ENCODE assay signal across 8 cellular contexts in the genomic region with DNA sequence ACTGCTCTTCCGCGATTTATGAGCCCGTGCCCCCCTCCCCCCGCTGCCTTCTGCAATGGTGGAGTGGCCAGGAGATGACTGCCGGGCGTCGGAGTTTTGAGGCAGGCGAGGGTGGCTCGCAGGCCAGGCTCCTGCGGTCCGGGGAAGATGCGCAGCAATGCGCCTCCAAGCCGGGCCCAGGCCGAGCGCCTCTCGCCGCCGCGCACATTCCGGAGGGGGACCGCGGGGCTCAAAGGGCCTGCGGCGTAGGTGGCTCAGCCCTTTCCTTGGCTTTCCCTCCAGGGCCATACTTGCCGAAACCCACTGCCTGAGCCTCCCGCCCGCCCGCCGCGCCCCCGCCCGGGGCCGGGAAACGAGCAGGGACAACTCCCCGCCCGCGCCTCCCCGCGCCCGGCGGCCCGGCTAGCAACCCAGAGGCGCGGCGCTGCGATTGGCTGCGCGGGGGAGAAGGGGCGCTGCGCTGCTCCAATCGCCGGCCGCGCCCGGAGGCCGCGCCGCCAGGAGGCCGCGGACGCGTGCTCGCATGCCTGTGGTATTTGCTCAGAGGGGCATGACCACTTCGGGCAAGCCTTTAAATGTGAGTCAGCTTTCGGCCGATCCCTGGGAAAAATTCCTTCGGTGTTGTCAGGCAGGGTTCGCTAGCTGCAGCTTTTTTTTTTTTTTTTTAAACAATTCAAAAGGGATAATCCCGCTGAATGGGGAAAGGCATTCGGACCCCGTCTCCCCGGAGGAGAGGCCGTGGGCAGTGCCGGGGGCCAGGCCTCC.
DNase-seq lines count a peak whose midpoint lies in the region; ATAC-seq and TF ChIP-seq lines count a peak whose summit lies in the region.

No MANE protein-coding gene starts in this region.

- H3K4me3 ChIP-seq in adrenal gland (peak overlapping the region in 2 of 4 donors; percentile 23 to 59), parathyroid adenoma (ENCODE audit: low read depth, low read length) (peak overlapping the region; percentile 57), thoracic aorta (peak overlapping the region; percentile 71)

- no peaks in the 10 kb centered on the region for H3K9me3 ChIP-seq in adrenal gland (replicated peaks in 1 of 3)
- no peaks in the 10 kb centered on the region for H3K9me3 ChIP-seq in parathyroid adenoma (ENCODE audit: control insufficient read depth, low read length)
- no peaks in the 10 kb centered on the region for H3K9me3 ChIP-seq in thoracic aorta

- TF ChIP-seq CTCF in GM13976 (IDR thresholded peaks at IDR 0.05; ENCODE audit: borderline replicate concordance, control extremely low read depth, extremely low read depth, insufficient read depth, missing control alignments): no peak
- TF ChIP-seq CTCF in adrenal gland (IDR thresholded peaks at IDR 0.05): peak in 1 of 6 experiments; percentile 20
- no peak for TF ChIP-seq CTCF in parathyroid adenoma (IDR thresholded peaks at IDR 0.05)
- TF ChIP-seq CTCF in thoracic aorta (IDR thresholded peaks at IDR 0.05): no peak

- H3K4me1 ChIP-seq in adrenal gland (replicated peaks in 1 of 2) (peaks cover 22 to 30% of the 10 kb centered on the region in 2 donors), parathyroid adenoma (peaks cover 23% of the 10 kb centered on the region), thoracic aorta (ENCODE audit: control insufficient read depth in 1 of 2, low read depth in 2 of 2) (peaks cover 4 to 14% of the 10 kb centered on the region in 2 donors)

- DNase-seq in GM13976 (ENCODE audit: low spot score) (peak; percentile 93), SW 1271 (lab: John Stamatoyannopoulos, UW) (peak; percentile 88 to 94), adrenal gland (peak; percentile 91 to 97 (median 96)), cardiac septum (ENCODE audit: low spot score) (peak; percentile 90), thoracic aorta (ENCODE audit: low spot score) (peak; percentile 70)

- peak overlapping the region; percentile 74 for H3K4me2 ChIP-seq in parathyroid adenoma (ENCODE audit: low read length)

- H3K9ac ChIP-seq in parathyroid adenoma: no peak overlapping the region

- TF ChIP-seq POLR2A in adrenal gland (IDR thresholded peaks at IDR 0.05): peak; percentile 58 to 81

- ATAC-seq in HG03139 (IDR thresholded peaks at IDR 0.05; ENCODE audit: unreplicated experiment): peak; percentile 66
- peak; percentile 99 for ATAC-seq in thoracic aorta (ENCODE audit: insufficient number of reproducible peaks, low FRiP score, low read depth)
- no peak for ATAC-seq in HG03571 (IDR thresholded peaks at IDR 0.05; ENCODE audit: unreplicated experiment)

- H2AFZ ChIP-seq in parathyroid adenoma: peak overlapping the region; percentile 97

- H3K27me3 ChIP-seq in adrenal gland: no peaks in the 10 kb centered on the region
- no peaks in the 10 kb centered on the region for H3K27me3 ChIP-seq in parathyroid adenoma (ENCODE audit: control insufficient read depth, insufficient read depth, low read length)
- no peaks in the 10 kb centered on the region for H3K27me3 ChIP-seq in thoracic aorta (replicated peaks; ENCODE audit: insufficient read depth)

- no peaks in the 10 kb centered on the region for H3K79me2 ChIP-seq in parathyroid adenoma

- in situ Hi-C loops in GM13976 (cut with MboI; ENCODE audit: low sequenced_read_pairs, unreplicated experiment): no loop called here

- H3K36me3 ChIP-seq in adrenal gland (replicated peaks in 1 of 2): no peaks in the 10 kb centered on the region
- no peaks in the 10 kb centered on the region for H3K36me3 ChIP-seq in parathyroid adenoma (ENCODE audit: control insufficient read depth, insufficient read depth, low read length)
- H3K36me3 ChIP-seq in thoracic aorta: no peaks in the 10 kb centered on the region

- intact Hi-C loops in adrenal gland (cut with DNase I) (loop anchor here in 1 of 2 donors (10.0 kb wide), 1 partner anchor 244 kb away; a partner anchor contains a TSS), cardiac septum (cut with DNase I) (loop anchor here (2.0 kb wide), 1 partner anchor 246 kb away; no protein-coding TSS in a partner anchor)

- 0 to 6% (median 3%) methylated on average over 16 to 75 of the region's 75 CpGs for WGBS in adrenal gland, 4 donors

- H3K27ac ChIP-seq in adrenal gland (peak overlapping the region; percentile 1 to 99 (median 90)), parathyroid adenoma (peak overlapping the region; percentile 77), thoracic aorta (peak overlapping the region; percentile 74 to 82)
